In the genomic region with DNA sequence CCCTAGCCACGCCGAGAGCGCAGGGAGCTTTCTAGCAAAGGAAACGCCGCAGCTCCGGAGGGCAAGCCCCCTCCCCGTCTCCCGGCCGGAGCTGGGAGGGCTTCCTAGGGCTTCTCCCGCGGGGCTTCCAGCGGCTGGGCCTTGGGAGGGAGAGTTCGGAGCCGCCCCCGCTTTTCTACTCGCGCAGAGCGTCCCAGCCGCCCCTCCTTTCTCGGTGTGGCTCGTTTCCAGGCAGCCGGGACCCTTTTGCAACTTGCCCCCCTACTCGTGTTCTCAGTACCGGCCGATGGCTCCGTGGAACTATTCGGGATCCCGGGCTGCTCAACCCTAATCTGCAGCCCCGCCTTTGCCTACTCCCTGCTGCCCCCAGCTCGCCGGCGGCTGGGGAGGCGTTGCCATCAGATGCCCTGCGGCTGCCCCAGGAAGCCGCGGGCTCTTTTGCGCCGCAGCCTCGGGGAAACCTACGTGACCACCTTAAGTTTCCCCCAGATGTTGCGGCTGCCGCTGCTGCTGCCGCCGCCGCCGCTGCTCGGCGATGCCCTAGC, we compare ENCODE assay signal across 1 cellular context.
TF ChIP-seq lines count a peak whose summit lies in the region.

No MANE protein-coding gene starts in this region.

TF ChIP-seq in K562, 482 proteins besides CTCF, POLR2A, EP300 and RAD21 (continued from another document and continues in another):
- TF ChIP-seq, protein P1, sequence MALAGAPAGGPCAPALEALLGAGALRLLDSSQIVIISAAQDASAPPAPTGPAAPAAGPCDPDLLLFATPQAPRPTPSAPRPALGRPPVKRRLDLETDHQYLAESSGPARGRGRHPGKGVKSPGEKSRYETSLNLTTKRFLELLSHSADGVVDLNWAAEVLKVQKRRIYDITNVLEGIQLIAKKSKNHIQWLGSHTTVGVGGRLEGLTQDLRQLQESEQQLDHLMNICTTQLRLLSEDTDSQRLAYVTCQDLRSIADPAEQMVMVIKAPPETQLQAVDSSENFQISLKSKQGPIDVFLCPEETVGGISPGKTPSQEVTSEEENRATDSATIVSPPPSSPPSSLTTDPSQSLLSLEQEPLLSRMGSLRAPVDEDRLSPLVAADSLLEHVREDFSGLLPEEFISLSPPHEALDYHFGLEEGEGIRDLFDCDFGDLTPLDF (CRISPR knock-in tag; IDR thresholded peaks at IDR 0.05) = 0 out of 2 replicates have a peak, but pooled peaks have one; percentile 46
- TF ChIP-seq SMARCA5 (IDR thresholded peaks at IDR 0.05) (no peak), ZNF24 (IDR thresholded peaks at IDR 0.05) (peak; percentile 85), RBM17 (IDR thresholded peaks at IDR 0.05; ENCODE audit: borderline replicate concordance, low read depth, low read length) (no peak), KAT7 (CRISPR knock-in tag; IDR thresholded peaks at IDR 0.05; ENCODE audit: borderline replicate concordance) (peak; percentile 78; the same call in 1 of the 2 replicates), SREBF2 (CRISPR knock-in tag; IDR thresholded peaks at IDR 0.05) (no peak), NFE2L1 (tag; IDR thresholded peaks at IDR 0.05; ENCODE audit: borderline replicate concordance, low read depth) (no peak), TARDBP (IDR thresholded peaks at IDR 0.05) (no peak), MYC (IDR thresholded peaks at IDR 0.05; ENCODE audit: low read depth, low read length) (0 out of 2 replicates have a peak, but pooled peaks have one; percentile 24), MYC (CRISPR knock-in tag; IDR thresholded peaks at IDR 0.05; ENCODE audit: borderline replicate concordance, low read depth) (no peak), ZNF274 (IDR thresholded peaks at IDR 0.05; ENCODE audit: borderline replicate concordance, low read depth, low read length) (no peak), CSDE1 (IDR thresholded peaks at IDR 0.05) (no peak), ESRRA (IDR thresholded peaks at IDR 0.05; ENCODE audit: borderline replicate concordance, low read depth) (no peak), ZNF134 (CRISPR knock-in tag; conservative IDR thresholded peaks at IDR 0.05) (no peak), ETV6 (IDR thresholded peaks at IDR 0.05; ENCODE audit: borderline replicate concordance in 1 of 2, low read depth in 2 of 2, low read length in 1 of 2) (0 out of 4 replicates have a peak, but pooled peaks of 1 of the 2 experiments have one; percentile 26), ETV6 (CRISPR knock-in tag; IDR thresholded peaks at IDR 0.05; ENCODE audit: borderline replicate concordance) (no peak), ZNF778 (CRISPR knock-in tag; IDR thresholded peaks at IDR 0.05) (no peak), RAD51 (IDR thresholded peaks at IDR 0.05; ENCODE audit: borderline replicate concordance, low read depth) (no peak), ZFX (CRISPR knock-in tag; IDR thresholded peaks at IDR 0.05) (peak; percentile 67), FIP1L1 (IDR thresholded peaks at IDR 0.05; ENCODE audit: low read depth, low read length, poor library complexity, severe bottlenecking) (peak; percentile 63), ZNF707 (CRISPR knock-in tag; conservative IDR thresholded peaks at IDR 0.05) (no peak), GTF2F1 (IDR thresholded peaks at IDR 0.05; ENCODE audit: low read depth, low read length) (no peak), RBM25 (IDR thresholded peaks at IDR 0.05; ENCODE audit: low read depth, low read length, severe bottlenecking) (no peak), GABPA (tag; conservative IDR thresholded peaks at IDR 0.05; ENCODE audit: low read depth) (peak; percentile 15; the same call in 1 of the 2 replicates), HDAC3 (IDR thresholded peaks at IDR 0.05; ENCODE audit: borderline replicate concordance, partially characterized antibody) (peak; percentile 66), ZZZ3 (IDR thresholded peaks at IDR 0.05) (no peak), FOXA3 (CRISPR knock-in tag; conservative IDR thresholded peaks at IDR 0.05 in 1 of 2, IDR thresholded peaks at IDR 0.05 in 1 of 2) (no peak), TEAD4 (IDR thresholded peaks at IDR 0.05; ENCODE audit: low read length) (0 out of 2 replicates have a peak, but pooled peaks have one; percentile 2), TEAD4 (CRISPR knock-in tag; IDR thresholded peaks at IDR 0.05; ENCODE audit: borderline replicate concordance) (no peak)
- TF ChIP-seq, protein P2, sequence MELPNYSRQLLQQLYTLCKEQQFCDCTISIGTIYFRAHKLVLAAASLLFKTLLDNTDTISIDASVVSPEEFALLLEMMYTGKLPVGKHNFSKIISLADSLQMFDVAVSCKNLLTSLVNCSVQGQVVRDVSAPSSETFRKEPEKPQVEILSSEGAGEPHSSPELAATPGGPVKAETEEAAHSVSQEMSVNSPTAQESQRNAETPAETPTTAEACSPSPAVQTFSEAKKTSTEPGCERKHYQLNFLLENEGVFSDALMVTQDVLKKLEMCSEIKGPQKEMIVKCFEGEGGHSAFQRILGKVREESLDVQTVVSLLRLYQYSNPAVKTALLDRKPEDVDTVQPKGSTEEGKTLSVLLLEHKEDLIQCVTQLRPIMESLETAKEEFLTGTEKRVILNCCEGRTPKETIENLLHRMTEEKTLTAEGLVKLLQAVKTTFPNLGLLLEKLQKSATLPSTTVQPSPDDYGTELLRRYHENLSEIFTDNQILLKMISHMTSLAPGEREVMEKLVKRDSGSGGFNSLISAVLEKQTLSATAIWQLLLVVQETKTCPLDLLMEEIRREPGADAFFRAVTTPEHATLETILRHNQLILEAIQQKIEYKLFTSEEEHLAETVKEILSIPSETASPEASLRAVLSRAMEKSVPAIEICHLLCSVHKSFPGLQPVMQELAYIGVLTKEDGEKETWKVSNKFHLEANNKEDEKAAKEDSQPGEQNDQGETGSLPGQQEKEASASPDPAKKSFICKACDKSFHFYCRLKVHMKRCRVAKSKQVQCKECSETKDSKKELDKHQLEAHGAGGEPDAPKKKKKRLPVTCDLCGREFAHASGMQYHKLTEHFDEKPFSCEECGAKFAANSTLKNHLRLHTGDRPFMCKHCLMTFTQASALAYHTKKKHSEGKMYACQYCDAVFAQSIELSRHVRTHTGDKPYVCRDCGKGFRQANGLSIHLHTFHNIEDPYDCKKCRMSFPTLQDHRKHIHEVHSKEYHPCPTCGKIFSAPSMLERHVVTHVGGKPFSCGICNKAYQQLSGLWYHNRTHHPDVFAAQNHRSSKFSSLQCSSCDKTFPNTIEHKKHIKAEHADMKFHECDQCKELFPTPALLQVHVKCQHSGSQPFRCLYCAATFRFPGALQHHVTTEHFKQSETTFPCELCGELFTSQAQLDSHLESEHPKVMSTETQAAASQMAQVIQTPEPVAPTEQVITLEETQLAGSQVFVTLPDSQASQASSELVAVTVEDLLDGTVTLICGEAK (IDR thresholded peaks at IDR 0.05) = no peak
- TF ChIP-seq, protein P2 (CRISPR knock-in tag; IDR thresholded peaks at IDR 0.05) = 0 out of 2 replicates have a peak, but pooled peaks have one; percentile 47
- TF ChIP-seq, protein P3, sequence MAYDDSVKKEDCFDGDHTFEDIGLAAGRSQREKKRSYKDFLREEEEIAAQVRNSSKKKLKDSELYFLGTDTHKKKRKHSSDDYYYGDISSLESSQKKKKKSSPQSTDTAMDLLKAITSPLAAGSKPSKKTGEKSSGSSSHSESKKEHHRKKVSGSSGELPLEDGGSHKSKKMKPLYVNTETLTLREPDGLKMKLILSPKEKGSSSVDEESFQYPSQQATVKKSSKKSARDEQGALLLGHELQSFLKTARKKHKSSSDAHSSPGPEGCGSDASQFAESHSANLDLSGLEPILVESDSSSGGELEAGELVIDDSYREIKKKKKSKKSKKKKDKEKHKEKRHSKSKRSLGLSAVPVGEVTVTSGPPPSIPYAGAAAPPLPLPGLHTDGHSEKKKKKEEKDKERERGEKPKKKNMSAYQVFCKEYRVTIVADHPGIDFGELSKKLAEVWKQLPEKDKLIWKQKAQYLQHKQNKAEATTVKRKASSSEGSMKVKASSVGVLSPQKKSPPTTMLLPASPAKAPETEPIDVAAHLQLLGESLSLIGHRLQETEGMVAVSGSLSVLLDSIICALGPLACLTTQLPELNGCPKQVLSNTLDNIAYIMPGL (CRISPR knock-in tag; IDR thresholded peaks at IDR 0.05) = no peak
- TF ChIP-seq, protein P4, sequence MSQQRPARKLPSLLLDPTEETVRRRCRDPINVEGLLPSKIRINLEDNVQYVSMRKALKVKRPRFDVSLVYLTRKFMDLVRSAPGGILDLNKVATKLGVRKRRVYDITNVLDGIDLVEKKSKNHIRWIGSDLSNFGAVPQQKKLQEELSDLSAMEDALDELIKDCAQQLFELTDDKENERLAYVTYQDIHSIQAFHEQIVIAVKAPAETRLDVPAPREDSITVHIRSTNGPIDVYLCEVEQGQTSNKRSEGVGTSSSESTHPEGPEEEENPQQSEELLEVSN (IDR thresholded peaks at IDR 0.05; ENCODE audit: borderline replicate concordance in 1 of 2, extremely low read depth in 1 of 2, insufficient read depth in 1 of 2, insufficient read length in 1 of 2, low read depth in 1 of 2, low read length in 1 of 2, poor library complexity in 1 of 2, severe bottlenecking in 1 of 2) = peak in 1 of 2 experiments; percentile 27
- TF ChIP-seq, protein P5, sequence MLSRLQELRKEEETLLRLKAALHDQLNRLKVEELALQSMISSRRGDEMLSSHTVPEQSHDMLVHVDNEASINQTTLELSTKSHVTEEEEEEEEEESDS (CRISPR knock-in tag; IDR thresholded peaks at IDR 0.05) = no peak
- TF ChIP-seq, protein P6, sequence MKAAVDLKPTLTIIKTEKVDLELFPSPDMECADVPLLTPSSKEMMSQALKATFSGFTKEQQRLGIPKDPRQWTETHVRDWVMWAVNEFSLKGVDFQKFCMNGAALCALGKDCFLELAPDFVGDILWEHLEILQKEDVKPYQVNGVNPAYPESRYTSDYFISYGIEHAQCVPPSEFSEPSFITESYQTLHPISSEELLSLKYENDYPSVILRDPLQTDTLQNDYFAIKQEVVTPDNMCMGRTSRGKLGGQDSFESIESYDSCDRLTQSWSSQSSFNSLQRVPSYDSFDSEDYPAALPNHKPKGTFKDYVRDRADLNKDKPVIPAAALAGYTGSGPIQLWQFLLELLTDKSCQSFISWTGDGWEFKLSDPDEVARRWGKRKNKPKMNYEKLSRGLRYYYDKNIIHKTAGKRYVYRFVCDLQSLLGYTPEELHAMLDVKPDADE (conservative IDR thresholded peaks at IDR 0.05; ENCODE audit: control insufficient read depth, low read depth, low read length) = peak; percentile 57; the same call in 1 of the 2 replicates
- TF ChIP-seq, protein P7, sequence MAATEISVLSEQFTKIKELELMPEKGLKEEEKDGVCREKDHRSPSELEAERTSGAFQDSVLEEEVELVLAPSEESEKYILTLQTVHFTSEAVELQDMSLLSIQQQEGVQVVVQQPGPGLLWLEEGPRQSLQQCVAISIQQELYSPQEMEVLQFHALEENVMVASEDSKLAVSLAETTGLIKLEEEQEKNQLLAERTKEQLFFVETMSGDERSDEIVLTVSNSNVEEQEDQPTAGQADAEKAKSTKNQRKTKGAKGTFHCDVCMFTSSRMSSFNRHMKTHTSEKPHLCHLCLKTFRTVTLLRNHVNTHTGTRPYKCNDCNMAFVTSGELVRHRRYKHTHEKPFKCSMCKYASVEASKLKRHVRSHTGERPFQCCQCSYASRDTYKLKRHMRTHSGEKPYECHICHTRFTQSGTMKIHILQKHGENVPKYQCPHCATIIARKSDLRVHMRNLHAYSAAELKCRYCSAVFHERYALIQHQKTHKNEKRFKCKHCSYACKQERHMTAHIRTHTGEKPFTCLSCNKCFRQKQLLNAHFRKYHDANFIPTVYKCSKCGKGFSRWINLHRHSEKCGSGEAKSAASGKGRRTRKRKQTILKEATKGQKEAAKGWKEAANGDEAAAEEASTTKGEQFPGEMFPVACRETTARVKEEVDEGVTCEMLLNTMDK (IDR thresholded peaks at IDR 0.05; ENCODE audit: borderline replicate concordance, insufficient read depth, low read depth, low read length, poor library complexity, severe bottlenecking) = peak; percentile 41
- TF ChIP-seq, protein P8, sequence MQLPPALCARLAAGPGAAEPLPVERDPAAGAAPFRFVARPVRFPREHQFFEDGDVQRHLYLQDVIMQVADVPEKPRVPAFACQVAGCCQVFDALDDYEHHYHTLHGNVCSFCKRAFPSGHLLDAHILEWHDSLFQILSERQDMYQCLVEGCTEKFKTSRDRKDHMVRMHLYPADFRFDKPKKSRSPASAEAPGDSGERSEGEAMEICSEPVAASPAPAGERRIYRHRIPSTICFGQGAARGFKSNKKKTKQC (CRISPR knock-in tag; IDR thresholded peaks at IDR 0.05) = no peak
- TF ChIP-seq, protein P9, sequence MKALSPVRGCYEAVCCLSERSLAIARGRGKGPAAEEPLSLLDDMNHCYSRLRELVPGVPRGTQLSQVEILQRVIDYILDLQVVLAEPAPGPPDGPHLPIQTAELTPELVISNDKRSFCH (CRISPR knock-in tag; IDR thresholded peaks at IDR 0.05) = no peak
- TF ChIP-seq, protein P9 (tag; IDR thresholded peaks at IDR 0.05) = no peak; the same call in 1 of the 2 replicates
- TF ChIP-seq, protein P10, sequence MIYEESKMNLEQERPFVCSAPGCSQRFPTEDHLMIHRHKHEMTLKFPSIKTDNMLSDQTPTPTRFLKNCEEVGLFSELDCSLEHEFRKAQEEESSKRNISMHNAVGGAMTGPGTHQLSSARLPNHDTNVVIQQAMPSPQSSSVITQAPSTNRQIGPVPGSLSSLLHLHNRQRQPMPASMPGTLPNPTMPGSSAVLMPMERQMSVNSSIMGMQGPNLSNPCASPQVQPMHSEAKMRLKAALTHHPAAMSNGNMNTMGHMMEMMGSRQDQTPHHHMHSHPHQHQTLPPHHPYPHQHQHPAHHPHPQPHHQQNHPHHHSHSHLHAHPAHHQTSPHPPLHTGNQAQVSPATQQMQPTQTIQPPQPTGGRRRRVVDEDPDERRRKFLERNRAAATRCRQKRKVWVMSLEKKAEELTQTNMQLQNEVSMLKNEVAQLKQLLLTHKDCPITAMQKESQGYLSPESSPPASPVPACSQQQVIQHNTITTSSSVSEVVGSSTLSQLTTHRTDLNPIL (CRISPR knock-in tag; IDR thresholded peaks at IDR 0.05) = 0 out of 2 replicates have a peak, but pooled peaks have one; percentile 58
